26 cellular contexts compared by ENCODE assay signal in genomic region chr1:238380167-238380566, GRCh38.
"Had no signal": no experiment of that assay in that cellular context is flagged by ENCODE, and none has a peak within 500 bp of the region (broad histone marks: within the 10 kb centered on the region; RNA-seq: fewer than 3 reads in every experiment).

No MANE protein-coding gene starts in this region.

- ATAC-seq: activated CD8-positive, alpha-beta memory T cell treated with anti-CD3 and anti-CD28 coated beads, Interleukin-2, amount 10 ng/mL, durations not matched to agents 7 days and 5 days had no signal

- H3K27ac ChIP-seq: PC-9 had no signal

- H3K36me3 ChIP-seq: MG63 had no signal

- H3K27ac Mint-ChIP-seq: activated CD8-positive, alpha-beta memory T cell treated with anti-CD3 and anti-CD28 coated beads, Interleukin-2, amount 10 ng/mL, durations not matched to agents 7 days and 5 days; activated naive CD4-positive, alpha-beta T cell treated with anti-CD3 and anti-CD28 coated beads for 36 hours; activated naive CD8-positive, alpha-beta T cell; activated T-cell treated with anti-CD3 and anti-CD28 coated beads, Interleukin-2, amount 50 U/mL, for 24 hours; brain; T-helper 1 cell treated with Interleukin-12 subunit alpha and Interleukin-12 subunit beta and Interleukin-4 antibody, amounts not matched to agents 30 μg/mL and 1 μg/mL, for 36 hours had no signal

- H3K4me2 ChIP-seq: PC-9 had no signal

- H3K36me3 Mint-ChIP-seq: activated CD8-positive, alpha-beta memory T cell treated with anti-CD3 and anti-CD28 coated beads, Interleukin-2, amount 10 ng/mL, durations not matched to agents 7 days and 5 days; activated naive CD8-positive, alpha-beta T cell; brain had no signal

- H3K9me3 ChIP-seq: MG63 had no signal

- H3K27me3 ChIP-seq: MG63 had no signal

- DNase-seq: activated CD4-positive, alpha-beta T cell treated with anti-CD3 and anti-CD28 coated beads for 48 hours; activated CD4-positive, alpha-beta T cell treated with anti-CD3 and anti-CD28 coated beads, Interleukin-2, amount 50 U/mL, for 48 hours; activated CD4-positive, CD25-positive, alpha-beta regulatory T cell treated with anti-CD3 and anti-CD28 coated beads, Interleukin-2, amount 50 U/mL, for 72 hours; activated CD8-positive, alpha-beta memory T cell treated with anti-CD3 and anti-CD28 coated beads, Interleukin-2, amount 10 ng/mL, durations not matched to agents 7 days and 5 days; activated gamma-delta T cell; activated naive CD4-positive, alpha-beta T cell treated with anti-CD3 and anti-CD28 coated beads for 36 hours; activated T-cell treated with anti-CD3 and anti-CD28 coated beads, Interleukin-2, amount 50 U/mL, for 24 hours; amygdala; MG63; MV-4-11; NCI-H1092 treated with DMSO at 0.1 percent for 48 hours; NCI-H1417 treated with DMSO at 0.1 percent for 48 hours; NCI-H1694; NCI-H2029; NCI-H2107; NCI-H2171 treated with DMSO at 0.1 percent for 48 hours; NCI-H226; NCI-H526; NCI-H774; PC-9; SHP77 treated with DMSO at 0.1 percent for 48 hours had no signal

- H3K27me3 Mint-ChIP-seq: activated CD8-positive, alpha-beta memory T cell treated with anti-CD3 and anti-CD28 coated beads, Interleukin-2, amount 10 ng/mL, durations not matched to agents 7 days and 5 days; activated naive CD8-positive, alpha-beta T cell; activated T-cell treated with anti-CD3 and anti-CD28 coated beads, Interleukin-2, amount 50 U/mL, for 24 hours; central memory CD8-positive, alpha-beta T cell had no signal

- H2AFZ ChIP-seq: PC-9 had no signal

- H3K4me3 Mint-ChIP-seq: activated CD8-positive, alpha-beta memory T cell treated with anti-CD3 and anti-CD28 coated beads, Interleukin-2, amount 10 ng/mL, durations not matched to agents 7 days and 5 days; activated naive CD4-positive, alpha-beta T cell treated with anti-CD3 and anti-CD28 coated beads for 36 hours; activated naive CD8-positive, alpha-beta T cell; activated T-cell treated with anti-CD3 and anti-CD28 coated beads, Interleukin-2, amount 50 U/mL, for 24 hours; brain; central memory CD8-positive, alpha-beta T cell; T-helper 1 cell treated with Interleukin-12 subunit alpha and Interleukin-12 subunit beta and Interleukin-4 antibody, amounts not matched to agents 30 μg/mL and 1 μg/mL, for 36 hours had no signal

- H3K4me3 ChIP-seq: MG63, PC-9 had no signal

- H3K4me1 Mint-ChIP-seq: activated CD8-positive, alpha-beta memory T cell treated with anti-CD3 and anti-CD28 coated beads, Interleukin-2, amount 10 ng/mL, durations not matched to agents 7 days and 5 days; brain; central memory CD8-positive, alpha-beta T cell had no signal

- FAIRE-seq: astrocyte had no signal
